9 cellular contexts compared by ENCODE assay signal in the genomic region with DNA sequence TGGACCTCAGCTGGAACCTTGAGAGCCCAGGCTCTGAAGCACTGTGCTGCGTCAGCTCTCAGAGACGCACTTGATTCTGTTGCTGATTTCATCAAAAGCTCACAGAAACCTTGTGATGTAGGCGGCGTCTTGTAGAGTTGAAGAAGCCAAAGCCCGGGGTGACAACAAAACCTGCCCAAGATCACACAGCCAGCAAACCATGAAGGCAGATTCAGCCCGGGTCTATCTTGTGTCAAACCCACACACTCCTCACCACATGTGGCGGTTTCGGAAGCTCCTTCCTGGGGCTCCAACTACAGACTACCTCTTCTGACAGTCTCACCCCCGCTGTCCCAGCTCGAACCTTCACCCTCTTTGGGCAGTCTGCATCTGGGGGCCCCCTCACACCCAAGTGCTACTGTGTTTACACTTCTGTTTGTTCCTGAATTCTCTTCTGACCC. TPM values are rescaled to one million over a fixed set of nuclear protein-coding genes. Genes with fewer than 3 reads are reported as not detected.
A peak's percentile ranks its signal among the peaks of the same experiment; 100 is the strongest.
DNase-seq lines count a peak whose midpoint lies in the region; ATAC-seq and TF ChIP-seq lines count a peak whose summit lies in the region.
"Had no signal": no experiment of that assay in that cellular context is flagged by ENCODE, and none has a peak within 500 bp of the region (broad histone marks: within the 10 kb centered on the region; RNA-seq: fewer than 3 reads in every experiment).

No MANE protein-coding gene starts in this region.

- no peak for TF ChIP-seq EP300 in transverse colon (IDR thresholded peaks at IDR 0.05; ENCODE audit: low read depth)

- no peak overlapping the region for H3K27ac ChIP-seq in mesenchymal stem cell (ENCODE audit: low read length, poor library complexity, severe bottlenecking)
- H3K27ac ChIP-seq in transverse colon: peak overlapping the region; percentile 38 to 71 (median 48)
- H3K27ac ChIP-seq: thoracic aorta had no signal

- H3K4me1 ChIP-seq in mesenchymal stem cell (ENCODE audit: control insufficient read depth, insufficient read depth, low read depth, low read length) (peaks cover 2% of the 10 kb centered on the region), transverse colon (peaks cover 0 to 8% (median 4%) of the 10 kb centered on the region in 4 donors)

- H3K9ac ChIP-seq in mesenchymal stem cell (ENCODE audit: low read length): no peak overlapping the region

- TF ChIP-seq CTCF in transverse colon (IDR thresholded peaks at IDR 0.05): no peak

- H3K18ac ChIP-seq in mesenchymal stem cell (ENCODE audit: low read depth in 1 of 2, low read length in 2 of 2): peak overlapping the region; percentile 23 to 53

- H3K4me3 ChIP-seq in mesenchymal stem cell (ENCODE audit: insufficient read depth in 1 of 2, low read depth in 1 of 2, low read length in 2 of 2): no peak overlapping the region
- H3K4me3 ChIP-seq in transverse colon: no peak overlapping the region
- H3K4me3 ChIP-seq: thoracic aorta had no signal

- H3K23ac ChIP-seq in mesenchymal stem cell (ENCODE audit: low read length in 2 of 2): no peak overlapping the region

- peak overlapping the region; percentile 12 for H2BK120ac ChIP-seq in mesenchymal stem cell (ENCODE audit: low read depth, low read length)

- peaks cover 5 to 50% of the 10 kb centered on the region in 2 experiments for H3K27me3 ChIP-seq in mesenchymal stem cell (ENCODE audit: control insufficient read depth in 1 of 2, insufficient read depth in 1 of 2, low read length in 2 of 2)
- H3K27me3 ChIP-seq in transverse colon: no peaks in the 10 kb centered on the region

- H3K14ac ChIP-seq in mesenchymal stem cell (ENCODE audit: low read length in 2 of 2): no peak overlapping the region

- intact Hi-C loops in transverse colon (cut with DNase I; ENCODE audit: low total_unique reads): no loop called here

- peak overlapping the region; percentile 52 for H4K91ac ChIP-seq in mesenchymal stem cell (ENCODE audit: low read length)

- H3K79me1 ChIP-seq in mesenchymal stem cell (replicated peaks; ENCODE audit: low read length, poor library complexity, severe bottlenecking): no peaks in the 10 kb centered on the region

- H2BK15ac ChIP-seq in mesenchymal stem cell (ENCODE audit: low read depth, poor library complexity, severe bottlenecking): no peak overlapping the region

- H3K4ac ChIP-seq in mesenchymal stem cell (ENCODE audit: low read depth in 1 of 2, low read length in 2 of 2): no peak overlapping the region

- H4K8ac ChIP-seq in mesenchymal stem cell (ENCODE audit: low read length): peak overlapping the region; percentile 27

- TF ChIP-seq POLR2A in transverse colon (IDR thresholded peaks at IDR 0.05): no peak

- peak; percentile 73 to 82 for DNase-seq in activated CD4-positive, alpha-beta T cell treated with anti-CD3 and anti-CD28 coated beads, Interleukin-2, amount 50 U/mL, for 48 hours
- DNase-seq in mesenchymal stem cell: no peak
- peak; percentile 76 for DNase-seq in transverse colon
- DNase-seq in NCI-H226: no peak
- DNase-seq in NCI-H1105 (lab: John Stamatoyannopoulos, UW): no peak
- no peak for DNase-seq in NCI-H748 treated with DMSO at 0.1 percent for 48 hours (lab: John Stamatoyannopoulos, UW)

- no peak overlapping the region for H2BK5ac ChIP-seq in mesenchymal stem cell (ENCODE audit: low read depth, low read length, poor library complexity, severe bottlenecking)

- peak overlapping the region; percentile 30 for H2AFZ ChIP-seq in mesenchymal stem cell (ENCODE audit: low read depth, low read length)

- no peak overlapping the region for H2AK5ac ChIP-seq in mesenchymal stem cell (ENCODE audit: low read length, severe bottlenecking)

- in situ Hi-C loops in transverse colon (cut with MboI; ENCODE audit: low pct_ligation_motif_present in 1 of 4, low pct_unique_long_range_greater_than_20kb in 1 of 4, low sequenced_read_pairs in 3 of 4): no loop called here

- H3K9me3 ChIP-seq in mesenchymal stem cell (ENCODE audit: control insufficient read depth, low read length) (no peaks in the 10 kb centered on the region), transverse colon (no peaks in the 10 kb centered on the region)
- H3K9me3 ChIP-seq: thoracic aorta had no signal

- H3K36me3 ChIP-seq in mesenchymal stem cell (ENCODE audit: control insufficient read depth in 1 of 2, insufficient read depth in 2 of 2, low read depth in 1 of 2, low read length in 2 of 2): no peaks in the 10 kb centered on the region
- no peaks in the 10 kb centered on the region for H3K36me3 ChIP-seq in transverse colon
- H3K36me3 ChIP-seq: thoracic aorta had no signal

- H3K4me2 ChIP-seq in mesenchymal stem cell (ENCODE audit: low read length, poor library complexity, severe bottlenecking): no peak overlapping the region

- 91% methylated on average over 10 of the region's 10 CpGs for WGBS in mesenchymal stem cell
- 80 to 83% methylated on average over 1 to 10 of the region's 10 CpGs for WGBS in transverse colon (ENCODE audit: low coverage in 1 of 2), 2 donors

- ATAC-seq in GM18520 (IDR thresholded peaks at IDR 0.05; ENCODE audit: unreplicated experiment) (peak; percentile 35), HG03095 (IDR thresholded peaks at IDR 0.05; ENCODE audit: unreplicated experiment) (peak; percentile 45)

- peak overlapping the region in 1 of 2 experiments; percentile 64 for H2BK12ac ChIP-seq in mesenchymal stem cell (ENCODE audit: low read length in 2 of 2)

RNA-seq across cellular contexts. Expression of a gene that starts 50.4 kb away (rescaled TPM):
- 1.3 TPM for polyA plus RNA-seq in mesenchymal stem cell (2013, experiment 1 of 2)
- 1.3 TPM for polyA plus RNA-seq in mesenchymal stem cell (2013, experiment 2 of 2)
- 10 to 100 TPM in 3 of 4 donors, 1 to 10 TPM in 1; 3.4 to 30.8 (median 18.1) TPM for total RNA-seq in transverse colon

Comparison
In these comparisons a context has a peak if more than half of its experiments do, and no peak if none do; other contexts are left out.
1. DNase-seq: peak in activated CD4-positive, alpha-beta T cell treated with anti-CD3 and anti-CD28 coated beads, Interleukin-2, amount 50 U/mL, for 48 hours (2 of 2) and transverse colon (single experiment); none in mesenchymal stem cell (single experiment), NCI-H226 (single experiment), NCI-H1105 (single experiment) and NCI-H748 treated with DMSO at 0.1 percent for 48 hours (single experiment).